8 cellular contexts compared by ENCODE assay signal in genomic region chr9:137255448-137256114, GRCh38. TPM values are rescaled to one million over a fixed set of nuclear protein-coding genes. Genes with fewer than 3 reads are reported as not detected.
DNase-seq lines count a peak whose midpoint lies in the region; ATAC-seq and TF ChIP-seq lines count a peak whose summit lies in the region.

No MANE protein-coding gene starts in this region.

- H3K36me3 Mint-ChIP-seq in activated naive CD4-positive, alpha-beta T cell treated with anti-CD3 and anti-CD28 coated beads for 36 hours (ENCODE audit: low read depth), result peaks cover 8% of the 10 kb centered on the region
- H3K36me3 Mint-ChIP-seq in activated CD4-positive, alpha-beta memory T cell treated with anti-CD3 and anti-CD28 coated beads for 36 hours, result peaks cover 11% of the 10 kb centered on the region

- peak overlapping the region; percentile 75 for H3K27ac Mint-ChIP-seq in activated naive CD4-positive, alpha-beta T cell treated with anti-CD3 and anti-CD28 coated beads for 36 hours
- peak overlapping the region; percentile 71 for H3K27ac Mint-ChIP-seq in activated CD4-positive, alpha-beta memory T cell treated with anti-CD3 and anti-CD28 coated beads for 36 hours

- H3K9me3 ChIP-seq in left ventricle myocardium inferior (replicated peaks), result no peaks in the 10 kb centered on the region

- no peaks in the 10 kb centered on the region for H3K27me3 ChIP-seq in left ventricle myocardium inferior (ENCODE audit: low read depth)

- no peaks in the 10 kb centered on the region for H3K9me3 Mint-ChIP-seq in activated naive CD4-positive, alpha-beta T cell treated with anti-CD3 and anti-CD28 coated beads for 36 hours
- no peaks in the 10 kb centered on the region for H3K9me3 Mint-ChIP-seq in activated CD4-positive, alpha-beta memory T cell treated with anti-CD3 and anti-CD28 coated beads for 36 hours

- H3K4me1 ChIP-seq in left ventricle myocardium inferior, result peaks cover 47% of the 10 kb centered on the region

- no peaks in the 10 kb centered on the region for H3K27me3 Mint-ChIP-seq in activated naive CD4-positive, alpha-beta T cell treated with anti-CD3 and anti-CD28 coated beads for 36 hours (ENCODE audit: low read depth)
- no peaks in the 10 kb centered on the region for H3K27me3 Mint-ChIP-seq in activated CD4-positive, alpha-beta memory T cell treated with anti-CD3 and anti-CD28 coated beads for 36 hours

- DNase-seq in activated naive CD4-positive, alpha-beta T cell treated with anti-CD3 and anti-CD28 coated beads for 36 hours, result peak; percentile 42
- DNase-seq in activated naive CD4-positive, alpha-beta T cell treated with Interleukin-2 at 50 U/mL for 16 hours, result no peak
- DNase-seq in activated CD4-positive, alpha-beta memory T cell treated with anti-CD3 and anti-CD28 coated beads for 36 hours, result no peak
- DNase-seq in left ventricle myocardium inferior, result peak; percentile 46
- DNase-seq in retinal pigment epithelial cell (ENCODE audit: low read depth), result no peak
- DNase-seq in AG20443 (ENCODE audit: low spot score), result no peak

- POLR2A ChIA-PET in activated CD4-positive, alpha-beta memory T cell treated with anti-CD3 and anti-CD28 coated beads for 36 hours (lab: Charles Lee), result interaction anchor here (1.5 to 5.1 kb wide), 2 partner anchors 11 to 14 kb away, joined by 5 to 65 read pairs; partner anchors contain the start of gene TUBB4B

- TF ChIP-seq CTCF in left ventricle myocardium inferior (IDR thresholded peaks at IDR 0.05; ENCODE audit: borderline replicate concordance), result no peak
- no peak for TF ChIP-seq CTCF in retinal pigment epithelial cell (conservative IDR thresholded peaks at IDR 0.05; ENCODE audit: low read depth, low read length)

- H3K27ac ChIP-seq in left ventricle myocardium inferior (replicated peaks), result peak overlapping the region; percentile 93

- H3K4me3 Mint-ChIP-seq in activated naive CD4-positive, alpha-beta T cell treated with anti-CD3 and anti-CD28 coated beads for 36 hours, result peak overlapping the region; percentile 85
- peak overlapping the region; percentile 86 for H3K4me3 Mint-ChIP-seq in activated CD4-positive, alpha-beta memory T cell treated with anti-CD3 and anti-CD28 coated beads for 36 hours

- intact Hi-C loops in activated naive CD4-positive, alpha-beta T cell treated with anti-CD3 and anti-CD28 coated beads for 36 hours (cut with micrococcal nuclease), result loop anchor here (1.0 kb wide), 2 partner anchors 14 to 32 kb away; partner anchors contain the start of gene TUBB4B
- intact Hi-C loops in activated CD4-positive, alpha-beta memory T cell treated with anti-CD3 and anti-CD28 coated beads for 36 hours (cut with micrococcal nuclease), result loop anchor here (1.0 kb wide), 1 partner anchor 15 kb away; no protein-coding TSS in a partner anchor
- intact Hi-C loops in left ventricle myocardium inferior (cut with micrococcal nuclease), result no loop called here

- peak; percentile 1 for ATAC-seq in HG03521 (IDR thresholded peaks at IDR 0.05; ENCODE audit: unreplicated experiment)
- ATAC-seq in GM19328 (IDR thresholded peaks at IDR 0.05; ENCODE audit: unreplicated experiment), result no peak

- H3K4me3 ChIP-seq in left ventricle myocardium inferior (peak overlapping the region; percentile 93), retinal pigment epithelial cell (ENCODE audit: low read length) (peak overlapping the region; percentile 89)

- peaks cover 33% of the 10 kb centered on the region for H3K36me3 ChIP-seq in left ventricle myocardium inferior

- CTCF ChIA-PET in activated naive CD4-positive, alpha-beta T cell treated with anti-CD3 and anti-CD28 coated beads for 36 hours (lab: Charles Lee), result interaction anchor here (1.0 to 3.1 kb wide), 3 partner anchors 19 to 221 kb away, joined by 3 to 13 read pairs (median 3); no protein-coding TSS in a partner anchor
- CTCF ChIA-PET in activated CD4-positive, alpha-beta memory T cell treated with anti-CD3 and anti-CD28 coated beads for 36 hours (lab: Charles Lee), result interaction anchor here (0.6 to 2.4 kb wide), 8 partner anchors 12 to 463 kb away, joined by 3 to 15 read pairs (median 6); partner anchors contain the start of genes EXD3, NOXA1, RNF224 and TUBB4B

- peaks cover 18% of the 10 kb centered on the region for H3K4me1 Mint-ChIP-seq in activated naive CD4-positive, alpha-beta T cell treated with anti-CD3 and anti-CD28 coated beads for 36 hours (ENCODE audit: low read depth)
- H3K4me1 Mint-ChIP-seq in activated CD4-positive, alpha-beta memory T cell treated with anti-CD3 and anti-CD28 coated beads for 36 hours (ENCODE audit: low read depth), result peaks cover 20% of the 10 kb centered on the region

RNA-seq across cellular contexts. Expression of gene NELFB, which starts 0.5 kb away (rescaled TPM):
- total RNA-seq in activated naive CD4-positive, alpha-beta T cell treated with anti-CD3 and anti-CD28 coated beads for 36 hours, result 10 to 100 TPM; 47.0 to 47.1 TPM
- 10 to 100 TPM; 57.2 to 57.9 TPM for total RNA-seq in activated CD4-positive, alpha-beta memory T cell treated with anti-CD3 and anti-CD28 coated beads for 36 hours
- 35.2 TPM for total RNA-seq in left ventricle myocardium inferior

RNA-seq across cellular contexts. Expression of gene STPG3, which starts 4.5 kb away (rescaled TPM):
- total RNA-seq in activated naive CD4-positive, alpha-beta T cell treated with anti-CD3 and anti-CD28 coated beads for 36 hours, result not detected
- not detected for total RNA-seq in activated CD4-positive, alpha-beta memory T cell treated with anti-CD3 and anti-CD28 coated beads for 36 hours
- 0.58 TPM for total RNA-seq in left ventricle myocardium inferior

RNA-seq across cellular contexts. Expression of gene TUBB4B, which starts 14.5 kb away (rescaled TPM):
- total RNA-seq in activated naive CD4-positive, alpha-beta T cell treated with anti-CD3 and anti-CD28 coated beads for 36 hours, result 100 to 1,000 TPM; 193 to 196 TPM
- total RNA-seq in activated CD4-positive, alpha-beta memory T cell treated with anti-CD3 and anti-CD28 coated beads for 36 hours, result 100 to 1,000 TPM; 320 to 325 TPM
- total RNA-seq in left ventricle myocardium inferior, result 463 TPM

RNA-seq across cellular contexts. Expression of gene TOR4A, which starts 21.9 kb away (rescaled TPM):
- 1 to 10 TPM in 1 of 2 experiments, under 1 TPM in 1; 0.93 to 1.1 TPM for total RNA-seq in activated naive CD4-positive, alpha-beta T cell treated with anti-CD3 and anti-CD28 coated beads for 36 hours
- 1 to 10 TPM; 6.6 to 6.8 TPM for total RNA-seq in activated CD4-positive, alpha-beta memory T cell treated with anti-CD3 and anti-CD28 coated beads for 36 hours
- total RNA-seq in left ventricle myocardium inferior, result 16.3 TPM

RNA-seq across cellular contexts. Expression of gene SLC34A3, which starts 24.9 kb away (rescaled TPM):
- not detected for total RNA-seq in activated naive CD4-positive, alpha-beta T cell treated with anti-CD3 and anti-CD28 coated beads for 36 hours
- total RNA-seq in activated CD4-positive, alpha-beta memory T cell treated with anti-CD3 and anti-CD28 coated beads for 36 hours, result not detected
- total RNA-seq in left ventricle myocardium inferior, result not detected

Comparison
In these comparisons a context has a peak if more than half of its experiments do, and no peak if none do; other contexts are left out.
1. DNase-seq: peak in activated naive CD4-positive, alpha-beta T cell treated with anti-CD3 and anti-CD28 coated beads for 36 hours (single experiment) and left ventricle myocardium inferior (single experiment); none in activated naive CD4-positive, alpha-beta T cell treated with Interleukin-2 at 50 U/mL for 16 hours (single experiment), activated CD4-positive, alpha-beta memory T cell treated with anti-CD3 and anti-CD28 coated beads for 36 hours (single experiment), retinal pigment epithelial cell (single experiment) and AG20443 (single experiment).